ENCODE assay signal across 1 cellular context in genomic region chr6:111572216-111572706, GRCh38.
TF ChIP-seq lines count a peak whose summit lies in the region.

No MANE protein-coding gene starts in this region.

TF ChIP-seq in HepG2, 621 proteins besides CTCF, POLR2A, EP300 and RAD21 (continued from another document and continues in another):
- TF ChIP-seq, protein P1, sequence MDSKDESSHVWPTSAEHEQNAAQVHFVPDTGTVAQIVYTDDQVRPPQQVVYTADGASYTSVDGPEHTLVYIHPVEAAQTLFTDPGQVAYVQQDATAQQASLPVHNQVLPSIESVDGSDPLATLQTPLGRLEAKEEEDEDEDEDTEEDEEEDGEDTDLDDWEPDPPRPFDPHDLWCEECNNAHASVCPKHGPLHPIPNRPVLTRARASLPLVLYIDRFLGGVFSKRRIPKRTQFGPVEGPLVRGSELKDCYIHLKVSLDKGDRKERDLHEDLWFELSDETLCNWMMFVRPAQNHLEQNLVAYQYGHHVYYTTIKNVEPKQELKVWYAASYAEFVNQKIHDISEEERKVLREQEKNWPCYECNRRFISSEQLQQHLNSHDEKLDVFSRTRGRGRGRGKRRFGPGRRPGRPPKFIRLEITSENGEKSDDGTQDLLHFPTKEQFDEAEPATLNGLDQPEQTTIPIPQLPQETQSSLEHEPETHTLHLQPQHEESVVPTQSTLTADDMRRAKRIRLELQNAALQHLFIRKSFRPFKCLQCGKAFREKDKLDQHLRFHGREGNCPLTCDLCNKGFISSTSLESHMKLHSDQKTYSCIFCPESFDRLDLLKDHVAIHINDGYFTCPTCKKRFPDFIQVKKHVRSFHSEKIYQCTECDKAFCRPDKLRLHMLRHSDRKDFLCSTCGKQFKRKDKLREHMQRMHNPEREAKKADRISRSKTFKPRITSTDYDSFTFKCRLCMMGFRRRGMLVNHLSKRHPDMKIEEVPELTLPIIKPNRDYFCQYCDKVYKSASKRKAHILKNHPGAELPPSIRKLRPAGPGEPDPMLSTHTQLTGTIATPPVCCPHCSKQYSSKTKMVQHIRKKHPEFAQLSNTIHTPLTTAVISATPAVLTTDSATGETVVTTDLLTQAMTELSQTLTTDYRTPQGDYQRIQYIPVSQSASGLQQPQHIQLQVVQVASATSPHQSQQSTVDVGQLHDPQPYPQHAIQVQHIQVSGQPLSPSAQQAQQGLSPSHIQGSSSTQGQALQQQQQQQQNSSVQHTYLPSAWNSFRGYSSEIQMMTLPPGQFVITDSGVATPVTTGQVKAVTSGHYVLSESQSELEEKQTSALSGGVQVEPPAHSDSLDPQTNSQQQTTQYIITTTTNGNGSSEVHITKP (CRISPR knock-in tag; IDR thresholded peaks at IDR 0.05; ENCODE audit: low read depth), result peak; percentile 47; the same call in 1 of the 2 replicates
- TF ChIP-seq SNAI1 (CRISPR knock-in tag; IDR thresholded peaks at IDR 0.05; ENCODE audit: borderline replicate concordance) (no peak), SSRP1 (CRISPR knock-in tag; IDR thresholded peaks at IDR 0.05) (no peak), ZNF441 (CRISPR knock-in tag; IDR thresholded peaks at IDR 0.05; ENCODE audit: borderline replicate concordance) (0 out of 2 replicates have a peak, but pooled peaks have one; percentile 23), NFYB (CRISPR knock-in tag; IDR thresholded peaks at IDR 0.05) (0 out of 2 replicates have a peak, but pooled peaks have one; percentile 33), BHLHE40 (IDR thresholded peaks at IDR 0.05; ENCODE audit: low read length) (0 out of 2 replicates have a peak, but pooled peaks have one; percentile 34), RCOR2 (CRISPR knock-in tag; IDR thresholded peaks at IDR 0.05) (peak; percentile 84), AGO1 (IDR thresholded peaks at IDR 0.05; ENCODE audit: low read depth, low read length, poor library complexity, severe bottlenecking) (no peak), ZNF510 (CRISPR knock-in tag; IDR thresholded peaks at IDR 0.05; ENCODE audit: low read depth) (0 out of 2 replicates have a peak, but pooled peaks have one; percentile 60), ZNF713 (CRISPR knock-in tag; IDR thresholded peaks at IDR 0.05) (no peak), TBP (CRISPR knock-in tag; IDR thresholded peaks at IDR 0.05) (no peak), CHCHD3 (CRISPR knock-in tag; IDR thresholded peaks at IDR 0.05) (no peak), RFX3 (CRISPR knock-in tag; IDR thresholded peaks at IDR 0.05) (no peak), PBX2 (CRISPR knock-in tag; IDR thresholded peaks at IDR 0.05) (no peak), ZFP62 (CRISPR knock-in tag; IDR thresholded peaks at IDR 0.05) (no peak), GATA4 (IDR thresholded peaks at IDR 0.05; ENCODE audit: borderline replicate concordance, low read depth) (no peak), ZKSCAN1 (IDR thresholded peaks at IDR 0.05; ENCODE audit: low read length) (no peak), THAP11 (CRISPR knock-in tag; IDR thresholded peaks at IDR 0.05) (peak; percentile 65), GZF1 (CRISPR knock-in tag; IDR thresholded peaks at IDR 0.05) (no peak), NR1H2 (CRISPR knock-in tag; IDR thresholded peaks at IDR 0.05; ENCODE audit: borderline replicate concordance, low read depth) (no peak), NCOA5 (CRISPR knock-in tag; IDR thresholded peaks at IDR 0.05) (no peak), ZNF263 (CRISPR knock-in tag; IDR thresholded peaks at IDR 0.05) (no peak), TEAD2 (CRISPR knock-in tag; IDR thresholded peaks at IDR 0.05) (no peak), NFKBIZ (CRISPR knock-in tag; IDR thresholded peaks at IDR 0.05) (no peak), HOXA5 (CRISPR knock-in tag; IDR thresholded peaks at IDR 0.05) (no peak), ZSCAN20 (CRISPR knock-in tag; IDR thresholded peaks at IDR 0.05; ENCODE audit: borderline replicate concordance) (no peak), SIX1 (CRISPR knock-in tag; IDR thresholded peaks at IDR 0.05; ENCODE audit: borderline replicate concordance) (no peak), BCLAF1 (IDR thresholded peaks at IDR 0.05) (no peak), FOXC1 (CRISPR knock-in tag; IDR thresholded peaks at IDR 0.05; ENCODE audit: borderline replicate concordance) (no peak), ZKSCAN5 (CRISPR knock-in tag; IDR thresholded peaks at IDR 0.05) (no peak), ZNF333 (CRISPR knock-in tag; IDR thresholded peaks at IDR 0.05; ENCODE audit: borderline replicate concordance) (no peak), DPF2 (CRISPR knock-in tag; IDR thresholded peaks at IDR 0.05; ENCODE audit: borderline replicate concordance, low read depth) (0 out of 2 replicates have a peak, but pooled peaks have one; percentile 23), FOXM1 (CRISPR knock-in tag; IDR thresholded peaks at IDR 0.05) (no peak), ZNF205 (CRISPR knock-in tag; IDR thresholded peaks at IDR 0.05) (peak; percentile 66; the same call in 1 of the 2 replicates), JUNB (CRISPR knock-in tag; IDR thresholded peaks at IDR 0.05; ENCODE audit: borderline replicate concordance) (no peak), NFE2L1 (CRISPR knock-in tag; IDR thresholded peaks at IDR 0.05; ENCODE audit: borderline replicate concordance) (no peak), ZNF382 (CRISPR knock-in tag; IDR thresholded peaks at IDR 0.05; ENCODE audit: borderline replicate concordance) (no peak), SNAPC4 (CRISPR knock-in tag; IDR thresholded peaks at IDR 0.05) (no peak), THYN1 (CRISPR knock-in tag; IDR thresholded peaks at IDR 0.05; ENCODE audit: borderline replicate concordance, low read depth) (no peak), PAWR (CRISPR knock-in tag; IDR thresholded peaks at IDR 0.05; ENCODE audit: borderline replicate concordance) (no peak), ZNF652 (CRISPR knock-in tag; IDR thresholded peaks at IDR 0.05; ENCODE audit: borderline replicate concordance, low read depth) (no peak), KDM6A (CRISPR knock-in tag; IDR thresholded peaks at IDR 0.05; ENCODE audit: low read depth) (peak; percentile 58; the same call in 1 of the 2 replicates), ZFP82 (CRISPR knock-in tag; IDR thresholded peaks at IDR 0.05; ENCODE audit: borderline replicate concordance) (no peak), GTF3A (CRISPR knock-in tag; conservative IDR thresholded peaks at IDR 0.05) (no peak; the same call in 1 of the 2 replicates), SATB2 (CRISPR knock-in tag; IDR thresholded peaks at IDR 0.05) (no peak), ARNTL (CRISPR knock-in tag; IDR thresholded peaks at IDR 0.05) (0 out of 2 replicates have a peak, but pooled peaks have one; percentile 53), ZFY (CRISPR knock-in tag; IDR thresholded peaks at IDR 0.05) (0 out of 2 replicates have a peak, but pooled peaks have one; percentile 35), ZGPAT (CRISPR knock-in tag; IDR thresholded peaks at IDR 0.05) (peak; percentile 83), ETS1 (CRISPR knock-in tag; IDR thresholded peaks at IDR 0.05) (no peak)
- TF ChIP-seq, protein P2, sequence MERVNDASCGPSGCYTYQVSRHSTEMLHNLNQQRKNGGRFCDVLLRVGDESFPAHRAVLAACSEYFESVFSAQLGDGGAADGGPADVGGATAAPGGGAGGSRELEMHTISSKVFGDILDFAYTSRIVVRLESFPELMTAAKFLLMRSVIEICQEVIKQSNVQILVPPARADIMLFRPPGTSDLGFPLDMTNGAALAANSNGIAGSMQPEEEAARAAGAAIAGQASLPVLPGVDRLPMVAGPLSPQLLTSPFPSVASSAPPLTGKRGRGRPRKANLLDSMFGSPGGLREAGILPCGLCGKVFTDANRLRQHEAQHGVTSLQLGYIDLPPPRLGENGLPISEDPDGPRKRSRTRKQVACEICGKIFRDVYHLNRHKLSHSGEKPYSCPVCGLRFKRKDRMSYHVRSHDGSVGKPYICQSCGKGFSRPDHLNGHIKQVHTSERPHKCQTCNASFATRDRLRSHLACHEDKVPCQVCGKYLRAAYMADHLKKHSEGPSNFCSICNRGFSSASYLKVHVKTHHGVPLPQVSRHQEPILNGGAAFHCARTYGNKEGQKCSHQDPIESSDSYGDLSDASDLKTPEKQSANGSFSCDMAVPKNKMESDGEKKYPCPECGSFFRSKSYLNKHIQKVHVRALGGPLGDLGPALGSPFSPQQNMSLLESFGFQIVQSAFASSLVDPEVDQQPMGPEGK (CRISPR knock-in tag; IDR thresholded peaks at IDR 0.05), result peak; percentile 57
